ENCODE assay signal across 22 cellular contexts in genomic region chr3:30428251-30428650, GRCh38.
DNase-seq lines count a peak whose midpoint lies in the region; ATAC-seq and TF ChIP-seq lines count a peak whose summit lies in the region.
"Had no signal": no experiment of that assay in that cellular context is flagged by ENCODE, and none has a peak within 500 bp of the region (broad histone marks: within the 10 kb centered on the region; RNA-seq: fewer than 3 reads in every experiment).

No MANE protein-coding gene starts in this region.

- intact Hi-C loops in naive thymus-derived CD4-positive, alpha-beta T cell (cut with micrococcal nuclease): no loop called here
- intact Hi-C loops in body of pancreas (cut with DNase I): no loop called here

- H3K79me2 ChIP-seq in GM23248 (ENCODE audit: insufficient read depth): no peaks in the 10 kb centered on the region

- H3K27me3 Mint-ChIP-seq in naive thymus-derived CD4-positive, alpha-beta T cell: no peaks in the 10 kb centered on the region
- H3K27me3 Mint-ChIP-seq: memory B cell had no signal

- no peaks in the 10 kb centered on the region for H3K9me2 ChIP-seq in GM23248 (ENCODE audit: insufficient read depth)

- no peak overlapping the region for H3K4me3 Mint-ChIP-seq in naive thymus-derived CD4-positive, alpha-beta T cell
- H3K4me3 Mint-ChIP-seq: activated CD4-positive, alpha-beta T cell treated with anti-CD3 and anti-CD28 coated beads, Interleukin-2, amount 10 ng/mL, durations not matched to agents 7 days and 5 days; dendritic cell treated with granulocyte-macrophage colony-stimulating factor and Interleukin-4, amounts not matched to agents 40 ng/mL and 50 ng/mL, for 4 days; memory B cell; nephron had no signal

- no peaks in the 10 kb centered on the region for H4K20me1 ChIP-seq in GM23248 (ENCODE audit: insufficient read depth)

- H3K4me3 ChIP-seq in GM23248: no peak overlapping the region
- H3K4me3 ChIP-seq in fibroblast of pulmonary artery (replicated peaks; ENCODE audit: low read depth, low read length): no peak overlapping the region
- no peak overlapping the region for H3K4me3 ChIP-seq in skeletal muscle cell (ENCODE audit: low read depth, low read length)
- no peak overlapping the region for H3K4me3 ChIP-seq in naive thymus-derived CD4-positive, alpha-beta T cell (ENCODE audit: low read length)
- H3K4me3 ChIP-seq in body of pancreas: no peak overlapping the region
- H3K4me3 ChIP-seq: heart right ventricle had no signal

- H3K4me1 ChIP-seq in GM23248 (ENCODE audit: insufficient read depth): peaks cover 30% of the 10 kb centered on the region
- no peaks in the 10 kb centered on the region for H3K4me1 ChIP-seq in naive thymus-derived CD4-positive, alpha-beta T cell (ENCODE audit: control insufficient read depth in 2 of 2, insufficient read depth in 2 of 2, low read length in 2 of 2)
- no peaks in the 10 kb centered on the region for H3K4me1 ChIP-seq in body of pancreas

- in situ Hi-C loops in GM23248 (cut with MboI): no loop called here

- H2AFZ ChIP-seq in GM23248: no peak overlapping the region

- TF ChIP-seq CTCF in fibroblast of pulmonary artery (IDR thresholded peaks at IDR 0.05; ENCODE audit: low read length, missing control alignments): no peak
- TF ChIP-seq CTCF in body of pancreas (IDR thresholded peaks at IDR 0.05): no peak

- H3K4me1 Mint-ChIP-seq in naive thymus-derived CD4-positive, alpha-beta T cell: peaks cover 0 to 9% (median 0%) of the 10 kb centered on the region in 7 donors
- H3K4me1 Mint-ChIP-seq: activated CD4-positive, alpha-beta T cell treated with anti-CD3 and anti-CD28 coated beads, Interleukin-2, amount 10 ng/mL, durations not matched to agents 7 days and 5 days; memory B cell had no signal

- no peaks in the 10 kb centered on the region for H3K9me3 ChIP-seq in GM23248 (ENCODE audit: low read depth)
- no peaks in the 10 kb centered on the region for H3K9me3 ChIP-seq in naive thymus-derived CD4-positive, alpha-beta T cell (ENCODE audit: control insufficient read depth in 2 of 3, low read length in 3 of 3)
- no peaks in the 10 kb centered on the region for H3K9me3 ChIP-seq in body of pancreas

- POLR2A ChIA-PET in naive thymus-derived CD4-positive, alpha-beta T cell (lab: Charles Lee): interaction anchor here (0.6 kb wide), 1 partner anchor 74 kb away, joined by 3 read pairs; no protein-coding TSS in a partner anchor

- H3K27ac ChIP-seq in GM23248 (peak overlapping the region; percentile 7), body of pancreas (no peak overlapping the region)
- H3K27ac ChIP-seq in naive thymus-derived CD4-positive, alpha-beta T cell (ENCODE audit: low read depth, low read length): no peak overlapping the region
- H3K27ac ChIP-seq: epithelial cell of prostate, heart right ventricle had no signal

- H3K9me3 Mint-ChIP-seq in naive thymus-derived CD4-positive, alpha-beta T cell: peaks cover 0 to 17% (median 0%) of the 10 kb centered on the region in 11 donors
- H3K9me3 Mint-ChIP-seq: memory B cell had no signal

- H3K36me3 Mint-ChIP-seq in naive thymus-derived CD4-positive, alpha-beta T cell: peaks cover 0 to 12% (median 5%) of the 10 kb centered on the region in 5 donors
- H3K36me3 Mint-ChIP-seq: memory B cell had no signal

- no peak for TF ChIP-seq POLR2A in body of pancreas (IDR thresholded peaks at IDR 0.05)

- no peaks in the 10 kb centered on the region for H3K27me3 ChIP-seq in GM23248 (replicated peaks; ENCODE audit: insufficient read depth)
- no peaks in the 10 kb centered on the region for H3K27me3 ChIP-seq in naive thymus-derived CD4-positive, alpha-beta T cell (ENCODE audit: control insufficient read depth in 2 of 2, insufficient read depth in 2 of 2, low read length in 2 of 2)
- no peaks in the 10 kb centered on the region for H3K27me3 ChIP-seq in body of pancreas
- H3K27me3 ChIP-seq: heart right ventricle had no signal

- ATAC-seq in HG03159 (IDR thresholded peaks at IDR 0.05; ENCODE audit: unreplicated experiment) (no peak), body of pancreas (no peak)
- no peak for ATAC-seq in naive thymus-derived CD4-positive, alpha-beta T cell
- ATAC-seq: heart right ventricle had no signal

- CTCF ChIA-PET in naive thymus-derived CD4-positive, alpha-beta T cell (lab: Charles Lee): no interaction called here

- H3K9ac ChIP-seq in GM23248: no peak overlapping the region

- peak overlapping the region; percentile 40 for H3K4me2 ChIP-seq in GM23248 (ENCODE audit: unreplicated experiment)

- no peaks in the 10 kb centered on the region for H3K36me3 ChIP-seq in GM23248 (ENCODE audit: low read depth)
- no peaks in the 10 kb centered on the region for H3K36me3 ChIP-seq in naive thymus-derived CD4-positive, alpha-beta T cell (ENCODE audit: control insufficient read depth in 2 of 3, insufficient read depth in 3 of 3, low read length in 3 of 3)
- no peaks in the 10 kb centered on the region for H3K36me3 ChIP-seq in body of pancreas (replicated peaks in 1 of 2; ENCODE audit: insufficient read depth in 1 of 2, low read depth in 2 of 2)
- H3K36me3 ChIP-seq: heart right ventricle had no signal

- H3K27ac Mint-ChIP-seq in naive thymus-derived CD4-positive, alpha-beta T cell: no peak overlapping the region
- H3K27ac Mint-ChIP-seq: activated CD4-positive, alpha-beta T cell treated with anti-CD3 and anti-CD28 coated beads, Interleukin-2, amount 10 ng/mL, durations not matched to agents 7 days and 5 days; dendritic cell treated with granulocyte-macrophage colony-stimulating factor and Interleukin-4, amounts not matched to agents 40 ng/mL and 50 ng/mL, for 4 days; memory B cell; nephron had no signal

- H3F3A ChIP-seq in GM23248 (ENCODE audit: insufficient read depth): peaks cover 29% of the 10 kb centered on the region; the same call in 1 of the 2 replicates

- DNase-seq in GM23248: peak; percentile 68
- peak; percentile 60 for DNase-seq in amniotic epithelial cell (ENCODE audit: low read depth)
- peak; percentile 41 for DNase-seq in fibroblast of pulmonary artery (ENCODE audit: low read depth)
- peak; percentile 35 for DNase-seq in skeletal muscle cell (ENCODE audit: low read depth)
- DNase-seq in DMS 273 (lab: John Stamatoyannopoulos, UW; ENCODE audit: unreplicated experiment): no peak
- no peak for DNase-seq in naive thymus-derived CD4-positive, alpha-beta T cell
- no peak for DNase-seq in body of pancreas
- DNase-seq: activated CD4-positive, alpha-beta T cell treated with anti-CD3 and anti-CD28 coated beads, Interleukin-2, amount 10 ng/mL, durations not matched to agents 7 days and 5 days; activated CD8-positive, alpha-beta memory T cell treated with anti-CD3 and anti-CD28 coated beads, Interleukin-2, amount 50 U/mL, for 48 hours; activated gamma-delta T cell treated with Interleukin-2 at 50 U/mL for 16 hours; anterior cingulate cortex; GOT3; heart right ventricle; NCI-H187; NCI-H446 treated with DMSO at 0.1 percent for 48 hours; stimulated activated CD4-positive, alpha-beta T cell treated with anti-CD3 and anti-CD28 coated beads, Interleukin-12 subunit alpha, Interleukin-12 subunit beta, amount 100 ng/mL, for 4 hours; SW 1271 had no signal

Comparison
In these comparisons a context has a peak if more than half of its experiments do, and no peak if none do; other contexts are left out.
1. DNase-seq: peak in GM23248 (single experiment), amniotic epithelial cell (single experiment), fibroblast of pulmonary artery (single experiment) and skeletal muscle cell (single experiment); none in DMS 273 (single experiment), naive thymus-derived CD4-positive, alpha-beta T cell (0 of 9) and body of pancreas (0 of 4).